Comparison of ENCODE assay signal across 10 cellular contexts in genomic region chr3:186025161-186025560, GRCh38.
DNase-seq lines count a peak whose midpoint lies in the region; ATAC-seq, FAIRE-seq and TF ChIP-seq lines count a peak whose summit lies in the region.
"Had no signal": no experiment of that assay in that cellular context is flagged by ENCODE, and none has a peak within 500 bp of the region (broad histone marks: within the 10 kb centered on the region; RNA-seq: fewer than 3 reads in every experiment).

No MANE protein-coding gene starts in this region.

- no peak overlapping the region for H2AFZ ChIP-seq in astrocyte (ENCODE audit: low read depth, low read length)

- H3K27ac Mint-ChIP-seq in astrocyte (ENCODE audit: unreplicated experiment): no peak overlapping the region

- H4K20me1 ChIP-seq in astrocyte (ENCODE audit: insufficient read depth, low read length): no peaks in the 10 kb centered on the region

- H3K4me1 Mint-ChIP-seq in astrocyte (ENCODE audit: low read depth, unreplicated experiment): peaks cover 5% of the 10 kb centered on the region

- peak overlapping the region; percentile 21 for H3K4me2 ChIP-seq in astrocyte (ENCODE audit: low read length)

- H3K4me3 ChIP-seq in HFF-Myc (replicated peaks; ENCODE audit: low read depth, low read length) (no peak overlapping the region), astrocyte (ENCODE audit: insufficient read depth, low read depth, low read length) (no peak overlapping the region)

- H3K27ac ChIP-seq in astrocyte (ENCODE audit: low read depth, low read length): no peak overlapping the region

- ATAC-seq in GM18520 (IDR thresholded peaks at IDR 0.05; ENCODE audit: unreplicated experiment): no peak

- peak; percentile 26 for DNase-seq in AG20443 (ENCODE audit: low spot score)
- peak; percentile 65 for DNase-seq in HFF-Myc (ENCODE audit: extremely low read depth, low read depth)
- DNase-seq in astrocyte (ENCODE audit: low read depth): peak; percentile 78
- peak; percentile 3 to 28 for DNase-seq in stimulated activated CD4-positive, alpha-beta T cell treated with anti-CD3 and anti-CD28 coated beads, Interleukin-12 subunit alpha, Interleukin-12 subunit beta, amount 100 ng/mL, for 24 hours (ENCODE audit: low read depth in 2 of 2)
- no peak for DNase-seq in NCI-H1092 treated with DMSO at 0.1 percent for 48 hours (lab: John Stamatoyannopoulos, UW)
- DNase-seq in NCI-H2227 (lab: John Stamatoyannopoulos, UW; ENCODE audit: unreplicated experiment): no peak
- no peak for DNase-seq in SIG-M5 treated with dmso at 0.1 percent for 504 hours (lab: John Stamatoyannopoulos, UW; ENCODE audit: unreplicated experiment)
- DNase-seq: NCI-H2029 had no signal

- no peaks in the 10 kb centered on the region for H3K27me3 Mint-ChIP-seq in astrocyte (ENCODE audit: low read depth, unreplicated experiment)

- H3K27me3 ChIP-seq in astrocyte (ENCODE audit: insufficient read depth, low read length): no peaks in the 10 kb centered on the region

- peaks cover 17% of the 10 kb centered on the region for H3K4me1 ChIP-seq in astrocyte (ENCODE audit: insufficient read depth, low read length)

- no peak overlapping the region for H3K9ac ChIP-seq in astrocyte (ENCODE audit: low read length)

- H3K4me3 Mint-ChIP-seq in astrocyte (ENCODE audit: unreplicated experiment): no peak overlapping the region

- H3K9me3 ChIP-seq in astrocyte (ENCODE audit: insufficient read depth, low read depth, low read length): no peaks in the 10 kb centered on the region

- H3K36me3 ChIP-seq in astrocyte (ENCODE audit: insufficient read depth, low read length): no peaks in the 10 kb centered on the region

- no peaks in the 10 kb centered on the region for H3K79me2 ChIP-seq in astrocyte (ENCODE audit: insufficient read depth, low read length)

- H3K9me3 Mint-ChIP-seq in astrocyte (ENCODE audit: unreplicated experiment): peaks cover 8% of the 10 kb centered on the region

- no peak for FAIRE-seq in astrocyte (lab: Jason Lieb, UNC)
- FAIRE-seq: TTC549 had no signal

- H3K36me3 Mint-ChIP-seq in astrocyte (ENCODE audit: low read depth, unreplicated experiment): no peaks in the 10 kb centered on the region

- no peak for TF ChIP-seq CTCF in HFF-Myc (IDR thresholded peaks at IDR 0.05; ENCODE audit: low read depth, low read length, missing control alignments)
- TF ChIP-seq CTCF in astrocyte (IDR thresholded peaks at IDR 0.05; ENCODE audit: insufficient read depth, low read depth, low read length): no peak

Comparison
In these comparisons a context has a peak if more than half of its experiments do, and no peak if none do; other contexts are left out.
1. DNase-seq: peak in AG20443 (single experiment), HFF-Myc (single experiment), astrocyte (single experiment) and stimulated activated CD4-positive, alpha-beta T cell treated with anti-CD3 and anti-CD28 coated beads, Interleukin-12 subunit alpha, Interleukin-12 subunit beta, amount 100 ng/mL, for 24 hours (2 of 2); none in NCI-H1092 treated with DMSO at 0.1 percent for 48 hours (single experiment), NCI-H2227 (single experiment) and SIG-M5 treated with dmso at 0.1 percent for 504 hours (single experiment).